Comparison of ENCODE assay signal across 8 cellular contexts in genomic region chr1:109792056-109792831, GRCh38. TPM values are rescaled to one million over a fixed set of nuclear protein-coding genes. Genes with fewer than 3 reads are reported as not detected.
A peak's percentile ranks its signal among the peaks of the same experiment; 100 is the strongest.
DNase-seq lines count a peak whose midpoint lies in the region; ATAC-seq, FAIRE-seq and TF ChIP-seq lines count a peak whose summit lies in the region.

No MANE protein-coding gene starts in this region.

- H3K9me3 Mint-ChIP-seq in HFFc6 (peaks cover 6% of the 10 kb centered on the region), nephron (no peaks in the 10 kb centered on the region)

- H3K4me3 Mint-ChIP-seq in HFFc6 (peak overlapping the region; percentile 39; the same call in 1 of the 2 replicates), nephron (peak overlapping the region; percentile 33 to 50 (median 38))

- H3K27me3 Mint-ChIP-seq in HFFc6 (ENCODE audit: insufficient read depth) (no peaks in the 10 kb centered on the region; the same call in 1 of the 2 replicates), nephron (ENCODE audit: low read depth) (peaks cover 5% of the 10 kb centered on the region)

- H3K36me3 ChIP-seq in BE2C, result no peaks in the 10 kb centered on the region

- FAIRE-seq in TTC549 (lab: Jason Lieb, UNC), result peak; percentile 70

- ATAC-seq in GM19455 (IDR thresholded peaks at IDR 0.05; ENCODE audit: unreplicated experiment) (no peak), HG03025 (IDR thresholded peaks at IDR 0.05; ENCODE audit: low FRiP score, unreplicated experiment) (no peak), HG02938 (IDR thresholded peaks at IDR 0.05; ENCODE audit: unreplicated experiment) (no peak)

- H3K36me3 Mint-ChIP-seq in HFFc6 (ENCODE audit: low read depth), result peaks cover 4% of the 10 kb centered on the region; the same call in 1 of the 2 replicates
- no peaks in the 10 kb centered on the region for H3K36me3 Mint-ChIP-seq in nephron (ENCODE audit: low read depth)

- TF ChIP-seq CTCF in BE2C (IDR thresholded peaks at IDR 0.05; ENCODE audit: low read depth, low read length) (peak; percentile 62), HFFc6 (IDR thresholded peaks at IDR 0.05) (peak; percentile 71), fibroblast of mammary gland (conservative IDR thresholded peaks at IDR 0.05; ENCODE audit: control insufficient read depth, insufficient read depth, low read depth, low read length) (peak; percentile 56), nephron (IDR thresholded peaks at IDR 0.05; ENCODE audit: unreplicated experiment in 3 of 3) (peak; percentile 53 to 60 (median 54))

- H3K27me3 ChIP-seq in BE2C, result no peaks in the 10 kb centered on the region

- peak overlapping the region; percentile 90 for H3K27ac Mint-ChIP-seq in HFFc6
- H3K27ac Mint-ChIP-seq in nephron, result peak overlapping the region; percentile 94 to 97 (median 95)

- H3K4me3 ChIP-seq in BE2C (ENCODE audit: low read depth, low read length) (peak overlapping the region; percentile 13; the same call in 1 of the 2 replicates), fibroblast of mammary gland (ENCODE audit: control insufficient read depth, low read depth, low read length) (no peak overlapping the region)

- DNase-seq in BE2C (peak; percentile 96), HFFc6 (peak; percentile 93), fibroblast of mammary gland (ENCODE audit: low read depth) (peak; percentile 86)

- peaks cover 29% of the 10 kb centered on the region for H3K4me1 ChIP-seq in BE2C

- peaks cover 60% of the 10 kb centered on the region for H3K4me1 Mint-ChIP-seq in HFFc6 (ENCODE audit: low read depth)
- H3K4me1 Mint-ChIP-seq in nephron, result peaks cover 60% of the 10 kb centered on the region

- no peaks in the 10 kb centered on the region for H3K9me3 ChIP-seq in BE2C

RNA-seq across cellular contexts. Expression of gene EPS8L3, which starts 28.5 kb away (rescaled TPM):
- polyA plus RNA-seq in BE2C (2012; ENCODE audit: insufficient read depth, insufficient read length, low read depth), result 0.29 TPM
- not detected for total RNA-seq in HFFc6 (2021; fragmentation: NEBNext Ultra II Directional; extraction: Animal tissue kit (Norgen Biotek cat#: 25700))

RNA-seq across cellular contexts. Expression of gene GSTM3, which starts 51.4 kb away (rescaled TPM):
- polyA plus RNA-seq in BE2C (2012; ENCODE audit: insufficient read depth, insufficient read length, low read depth), result 71.4 TPM
- total RNA-seq in HFFc6 (2021; fragmentation: NEBNext Ultra II Directional; extraction: Animal tissue kit (Norgen Biotek cat#: 25700)), result 10 to 100 TPM; 36.9 to 51.3 (median 43.6) TPM
